Comparison of ENCODE assay signal across 8 cellular contexts in genomic region chr6:6712258-6712978, GRCh38.
DNase-seq lines count a peak whose midpoint lies in the region; ATAC-seq, FAIRE-seq and TF ChIP-seq lines count a peak whose summit lies in the region.

No MANE protein-coding gene starts in this region.

- no peak overlapping the region for H3K27ac Mint-ChIP-seq in activated B cell treated with CpG ODN at 0.5 μM for 24 hours

- no peaks in the 10 kb centered on the region for H3K36me3 ChIP-seq in DND-41 (ENCODE audit: insufficient read depth, low read length)
- no peaks in the 10 kb centered on the region for H3K36me3 ChIP-seq in HepG2 (replicated peaks in 1 of 2; ENCODE audit: control insufficient read depth in 1 of 2, insufficient read depth in 2 of 2, low read length in 2 of 2)
- no peaks in the 10 kb centered on the region for H3K36me3 ChIP-seq in aorta (ENCODE audit: control insufficient read depth in 1 of 2, insufficient read depth in 2 of 2, low read length in 1 of 2)

- H3K27me3 ChIP-seq in DND-41 (ENCODE audit: insufficient read depth, low read length, poor library complexity), result no peaks in the 10 kb centered on the region
- H3K27me3 ChIP-seq in HepG2 (ENCODE audit: control insufficient read depth in 1 of 2, insufficient read depth in 2 of 2, low read length in 2 of 2), result peaks cover 7 to 48% of the 10 kb centered on the region in 2 experiments; a peak in 4 of 5 replicates
- H3K27me3 ChIP-seq in aorta (ENCODE audit: control insufficient read depth in 1 of 2, insufficient read depth in 2 of 2, low read length in 1 of 2), result no peaks in the 10 kb centered on the region

- no TSS peak for BruUV-seq in HepG2 (replicated peaks; lab: Mats Ljungman, UMichigan)

- peak overlapping the region; percentile 91 for H3K27ac ChIP-seq in DND-41 (ENCODE audit: low read length)
- no peak overlapping the region for H3K27ac ChIP-seq in HepG2 (ENCODE audit: extremely low read length, insufficient read depth, low read length)
- H3K27ac ChIP-seq in aorta (ENCODE audit: low read depth in 1 of 2, low read length in 2 of 2), result no peak overlapping the region

- peaks cover 9% of the 10 kb centered on the region for H3K27me3 Mint-ChIP-seq in activated B cell treated with CpG ODN at 0.5 μM for 24 hours

- H3K9ac ChIP-seq in DND-41 (ENCODE audit: low read depth, low read length) (peak overlapping the region; percentile 55), HepG2 (ENCODE audit: insufficient read depth, low read depth, low read length) (no peak overlapping the region)

- POLR2A ChIA-PET in activated B cell treated with CpG ODN at 0.5 μM for 24 hours (lab: Charles Lee), result interaction anchor here (0.6 kb wide), 2 partner anchors 111 to 566 kb away, joined by 3 to 9 read pairs; no protein-coding TSS in a partner anchor
- POLR2A ChIA-PET in HepG2 (lab: Yijun Ruan, JAX), result no interaction called here

- no peaks in the 10 kb centered on the region for H4K20me1 ChIP-seq in DND-41 (ENCODE audit: insufficient read depth, low read length)
- no peaks in the 10 kb centered on the region for H4K20me1 ChIP-seq in HepG2 (ENCODE audit: insufficient read depth, low read length)

- 6% methylated on average over 10 of the region's 15 CpGs for WGBS in HepG2 (ENCODE audit: low lambda C conversion rate)
- 50 to 55% methylated on average over 15 of the region's 15 CpGs for WGBS in aorta, 2 donors

- peak overlapping the region; percentile 63 for H2AFZ ChIP-seq in DND-41 (ENCODE audit: low read depth, low read length)
- H2AFZ ChIP-seq in HepG2 (ENCODE audit: low read length), result peak overlapping the region; percentile 21

- TF ChIP-seq CTCF in DND-41 (IDR thresholded peaks at IDR 0.05; ENCODE audit: borderline replicate concordance, extremely low read depth, low read length, poor library complexity, severe bottlenecking), result peak; percentile 55
- no peak for TF ChIP-seq CTCF in activated B cell treated with CpG ODN at 0.5 μM for 24 hours (IDR thresholded peaks at IDR 0.05)
- TF ChIP-seq CTCF in HepG2 (CRISPR knock-in tag; IDR thresholded peaks at IDR 0.05), result peak; percentile 76

- TF ChIP-seq RAD21 in HepG2 (CRISPR knock-in tag; IDR thresholded peaks at IDR 0.05), result no peak

- peak overlapping the region; percentile 63 for H3K4me3 Mint-ChIP-seq in activated B cell treated with CpG ODN at 0.5 μM for 24 hours

- no peaks in the 10 kb centered on the region for H3K9me3 Mint-ChIP-seq in activated B cell treated with CpG ODN at 0.5 μM for 24 hours

- intact Hi-C loops in activated B cell treated with CpG ODN at 0.5 μM for 24 hours (cut with micrococcal nuclease) (no loop called here), HepG2 (cut with micrococcal nuclease; ENCODE audit: unreplicated experiment) (no loop called here), aorta (cut with DNase I) (no loop called here)

- H3K79me2 ChIP-seq in DND-41 (ENCODE audit: insufficient read depth, low read length) (no peaks in the 10 kb centered on the region), HepG2 (ENCODE audit: insufficient read depth, low read length) (no peaks in the 10 kb centered on the region)

- no peaks in the 10 kb centered on the region for H3K36me3 Mint-ChIP-seq in activated B cell treated with CpG ODN at 0.5 μM for 24 hours (ENCODE audit: low read depth)

- peak; percentile 57 for DNase-seq in DND-41
- no peak for DNase-seq in activated B cell treated with CpG ODN at 0.5 μM for 24 hours
- peak; percentile 83 for DNase-seq in HepG2 (ENCODE audit: low spot score)
- DNase-seq in aorta, result no peak
- no peak for DNase-seq in putamen (ENCODE audit: low spot score)

- TF ChIP-seq EP300 in HepG2 (IDR thresholded peaks at IDR 0.05; ENCODE audit: low read depth in 2 of 2, low read length in 2 of 2) (peak in 1 of 2 experiments; percentile 57; a peak in 2 of 4 replicates), HepG2 (CRISPR knock-in tag; IDR thresholded peaks at IDR 0.05; ENCODE audit: borderline replicate concordance) (no peak)

- CTCF ChIA-PET in activated B cell treated with CpG ODN at 0.5 μM for 24 hours (lab: Charles Lee) (interaction anchor here (0.9 kb wide), 1 partner anchor 563 kb away, joined by 3 read pairs; no protein-coding TSS in a partner anchor), HepG2 (lab: Yijun Ruan, JAX; ENCODE audit: low intra/inter-chr PET ratio, low total read pairs) (no interaction called here)

- ATAC-seq in DND-41 (ENCODE audit: insufficient read depth, low read depth) (peak; percentile 15), HG03175 (IDR thresholded peaks at IDR 0.05; ENCODE audit: unreplicated experiment) (peak; percentile 26), activated B cell treated with CpG ODN at 0.5 μM for 24 hours (ENCODE audit: low read depth) (no peak), HepG2 (peak; percentile 84), aorta (ENCODE audit: low FRiP score) (peak; percentile 55), GM21529 (IDR thresholded peaks at IDR 0.05; ENCODE audit: unreplicated experiment) (no peak), GM19023 (IDR thresholded peaks at IDR 0.05; ENCODE audit: unreplicated experiment) (no peak)

- peak overlapping the region; percentile 58 for H3K4me2 ChIP-seq in DND-41 (ENCODE audit: insufficient read depth, low read length)
- H3K4me2 ChIP-seq in HepG2 (ENCODE audit: low read depth, low read length), result peak overlapping the region; percentile 54

- peak overlapping the region in 1 of 2 experiments; percentile 33; a peak in 2 of 4 replicates for H3K4me3 ChIP-seq in DND-41 (ENCODE audit: low read depth in 1 of 2, low read length in 2 of 2)
- H3K4me3 ChIP-seq in HepG2 (replicated peaks in 1 of 3; ENCODE audit: insufficient read depth in 1 of 3, low read depth in 2 of 3, low read length in 3 of 3), result peak overlapping the region in 1 of 3 experiments; percentile 44; a peak in 1 of 6 replicates
- no peak overlapping the region for H3K4me3 ChIP-seq in aorta (ENCODE audit: low read length in 2 of 2)

- H3K9me3 ChIP-seq in DND-41 (ENCODE audit: insufficient read depth, low read length, severe bottlenecking) (no peaks in the 10 kb centered on the region), HepG2 (ENCODE audit: low read length) (no peaks in the 10 kb centered on the region), aorta (ENCODE audit: control insufficient read depth, low read length) (no peaks in the 10 kb centered on the region)

- FAIRE-seq in HepG2 (lab: Jason Lieb, UNC), result peak; percentile 96

- in situ Hi-C loops in HepG2 (cut with HindIII; ENCODE audit: extremely low pct_ligation_motif_present, low pct_unique_long_range_greater_than_20kb), result no loop called here

- peaks cover 39% of the 10 kb centered on the region for H3K4me1 Mint-ChIP-seq in activated B cell treated with CpG ODN at 0.5 μM for 24 hours

- no peak for TF ChIP-seq POLR2A in HepG2 (IDR thresholded peaks at IDR 0.05; ENCODE audit: insufficient read depth in 1 of 2, low read depth in 2 of 2, low read length in 2 of 2)

- H3K4me1 ChIP-seq in DND-41 (ENCODE audit: insufficient read depth, low read length), result peaks cover 63% of the 10 kb centered on the region
- peaks cover 17% of the 10 kb centered on the region for H3K4me1 ChIP-seq in HepG2 (ENCODE audit: insufficient read depth, low read length)
- H3K4me1 ChIP-seq in aorta (ENCODE audit: control insufficient read depth in 1 of 2, insufficient read depth in 2 of 2, low read length in 2 of 2), result no peaks in the 10 kb centered on the region

TF ChIP-seq in HepG2, 621 proteins besides CTCF, POLR2A, EP300 and RAD21 (continues in another document):
- peak; percentile 44; the same call in 1 of the 2 replicates for TF ChIP-seq HES4 (CRISPR knock-in tag; IDR thresholded peaks at IDR 0.05; ENCODE audit: borderline replicate concordance)
- TF ChIP-seq, protein P1, sequence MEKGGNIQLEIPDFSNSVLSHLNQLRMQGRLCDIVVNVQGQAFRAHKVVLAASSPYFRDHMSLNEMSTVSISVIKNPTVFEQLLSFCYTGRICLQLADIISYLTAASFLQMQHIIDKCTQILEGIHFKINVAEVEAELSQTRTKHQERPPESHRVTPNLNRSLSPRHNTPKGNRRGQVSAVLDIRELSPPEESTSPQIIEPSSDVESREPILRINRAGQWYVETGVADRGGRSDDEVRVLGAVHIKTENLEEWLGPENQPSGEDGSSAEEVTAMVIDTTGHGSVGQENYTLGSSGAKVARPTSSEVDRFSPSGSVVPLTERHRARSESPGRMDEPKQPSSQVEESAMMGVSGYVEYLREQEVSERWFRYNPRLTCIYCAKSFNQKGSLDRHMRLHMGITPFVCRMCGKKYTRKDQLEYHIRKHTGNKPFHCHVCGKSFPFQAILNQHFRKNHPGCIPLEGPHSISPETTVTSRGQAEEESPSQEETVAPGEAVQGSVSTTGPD (CRISPR knock-in tag; IDR thresholded peaks at IDR 0.05), result no peak
- peak; percentile 33; the same call in 1 of the 2 replicates for TF ChIP-seq FOSL2 (CRISPR knock-in tag; IDR thresholded peaks at IDR 0.05)
- TF ChIP-seq CBX2 (IDR thresholded peaks at IDR 0.05; ENCODE audit: low read depth, low read length), result no peak
- TF ChIP-seq CBX2 (CRISPR knock-in tag; IDR thresholded peaks at IDR 0.05; ENCODE audit: low read depth), result 0 out of 2 replicates have a peak, but pooled peaks have one; percentile 22
- TF ChIP-seq ATF7 (IDR thresholded peaks at IDR 0.05), result 0 out of 2 replicates have a peak, but pooled peaks have one; percentile 13
- no peak for TF ChIP-seq ATF7 (CRISPR knock-in tag; IDR thresholded peaks at IDR 0.05)
- no peak for TF ChIP-seq ZFP36L1 (CRISPR knock-in tag; IDR thresholded peaks at IDR 0.05)
- TF ChIP-seq ZNF737 (CRISPR knock-in tag; IDR thresholded peaks at IDR 0.05; ENCODE audit: borderline replicate concordance), result 0 out of 2 replicates have a peak, but pooled peaks have one; percentile 31
- TF ChIP-seq PHB2 (IDR thresholded peaks at IDR 0.05; ENCODE audit: partially characterized antibody), result no peak
- TF ChIP-seq FOXA1 (IDR thresholded peaks at IDR 0.05), result no peak
- 0 out of 2 replicates have a peak, but pooled peaks have one; percentile 30 for TF ChIP-seq FOXA1 (CRISPR knock-in tag; IDR thresholded peaks at IDR 0.05)

Comparison
In these comparisons a context has a peak if more than half of its experiments do, and no peak if none do; other contexts are left out.
1. ATAC-seq: peak in DND-41 (single experiment), HG03175 (single experiment), HepG2 (single experiment) and aorta (single experiment); none in activated B cell treated with CpG ODN at 0.5 μM for 24 hours (single experiment), GM21529 (single experiment) and GM19023 (single experiment).
2. DNase-seq: peak in DND-41 (single experiment) and HepG2 (single experiment); none in activated B cell treated with CpG ODN at 0.5 μM for 24 hours (single experiment), aorta (0 of 2) and putamen (single experiment).